8 cellular contexts compared by ENCODE assay signal in the genomic region with DNA sequence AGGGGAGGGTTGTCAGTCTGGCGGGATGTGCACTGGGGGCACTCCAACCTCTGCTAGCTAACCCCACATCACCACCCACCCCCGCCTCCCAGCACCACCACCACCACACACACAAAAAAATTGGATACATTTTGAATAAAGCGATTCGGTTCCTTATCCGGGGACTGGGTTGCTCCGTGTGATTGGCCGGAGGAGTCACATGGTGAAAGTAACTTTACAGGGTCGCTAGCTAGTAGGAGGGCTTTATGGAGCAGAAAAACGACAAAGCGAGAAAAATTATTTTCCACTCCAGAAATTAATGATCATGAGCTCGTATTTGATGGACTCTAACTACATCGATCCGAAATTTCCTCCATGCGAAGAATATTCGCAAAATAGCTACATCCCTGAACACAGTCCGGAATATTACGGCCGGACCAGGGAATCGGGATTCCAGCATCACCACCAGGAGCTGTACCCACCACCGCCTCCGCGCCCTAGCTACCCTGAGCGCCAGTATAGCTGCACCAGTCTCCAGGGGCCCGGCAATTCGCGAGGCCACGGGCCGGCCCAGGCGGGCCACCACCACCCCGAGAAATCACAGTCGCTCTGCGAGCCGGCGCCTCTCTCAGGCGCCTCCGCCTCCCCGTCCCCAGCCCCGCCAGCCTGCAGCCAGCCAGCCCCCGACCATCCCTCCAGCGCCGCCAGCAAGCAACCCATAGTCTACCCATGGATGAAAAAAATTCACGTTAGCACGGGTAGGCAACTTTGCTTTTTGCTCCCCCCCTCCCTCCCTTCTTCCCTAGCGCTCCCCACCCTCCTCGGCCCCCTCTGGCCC. TPM values are rescaled to one million over a fixed set of nuclear protein-coding genes. Genes with fewer than 3 reads are reported as not detected.
DNase-seq lines count a peak whose midpoint lies in the region; ATAC-seq, FAIRE-seq and TF ChIP-seq lines count a peak whose summit lies in the region.

Gene HOXC4 (plus strand): TSS at position 211 of the 817 bp plus-strand sequence. CDS start 88 bp downstream, at position 299.

- intact Hi-C loops in breast epithelium (cut with DNase I; ENCODE audit: low total_unique reads): no loop called here
- intact Hi-C loops in MCF 10A (cut with micrococcal nuclease): no loop called here
- intact Hi-C loops in kidney (cut with DNase I): no loop called here

- H3K27ac Mint-ChIP-seq in MCF 10A (ENCODE audit: low read depth, unreplicated experiment): no peak within 1 kb of the TSS
- peak within 1 kb of the TSS; percentile 53 for H3K27ac Mint-ChIP-seq in activated naive CD8-positive, alpha-beta T cell treated with anti-CD3 and anti-CD28 coated beads for 36 hours

- H3K36me3 ChIP-seq in breast epithelium: no peaks in the 10 kb centered on the region
- H3K36me3 ChIP-seq in kidney (ENCODE audit: control insufficient read depth in 1 of 2, insufficient read depth in 2 of 2, low read length in 2 of 2): peaks cover 0 to 3% of the 10 kb centered on the region in 2 donors

- no TSS peak for BruUV-seq in MCF 10A (replicated peaks; lab: Mats Ljungman, UMichigan)

- no peak for TF ChIP-seq POLR2A in breast epithelium (IDR thresholded peaks at IDR 0.05)

- H3K4me1 ChIP-seq in breast epithelium (peaks cover 0 to 8% of the 10 kb centered on the region in 2 donors), kidney (ENCODE audit: control insufficient read depth in 1 of 2, insufficient read depth in 1 of 2, low read depth in 1 of 2, low read length in 2 of 2) (peaks cover 0 to 14% of the 10 kb centered on the region in 2 donors)

- DNase-seq in breast epithelium (ENCODE audit: low spot score in 2 of 2) (no peak), MCF 10A (ENCODE audit: unreplicated experiment) (no peak), kidney (no peak), substantia nigra (lab: John Stamatoyannopoulos, UW) (peak in 7 of 49 donors; percentile 3 to 26 (median 7))
- DNase-seq in activated naive CD8-positive, alpha-beta T cell treated with anti-CD3 and anti-CD28 coated beads for 36 hours: no peak

- CTCF ChIA-PET in MCF 10A (lab: Yijun Ruan, JAX): interaction anchor here (0.6 to 1.8 kb wide), 6 partner anchors 21 to 307 kb away, joined by 3 to 12 read pairs (median 3); partner anchors contain the start of gene HOXC5

- no peak for FAIRE-seq in kidney (lab: Jason Lieb, UNC)

- no peaks in the 10 kb centered on the region for H3K27me3 Mint-ChIP-seq in MCF 10A (ENCODE audit: insufficient read depth, unreplicated experiment)
- peaks cover 93% of the 10 kb centered on the region for H3K27me3 Mint-ChIP-seq in activated naive CD8-positive, alpha-beta T cell treated with anti-CD3 and anti-CD28 coated beads for 36 hours

- peaks cover 11% of the 10 kb centered on the region for H3K4me1 Mint-ChIP-seq in MCF 10A (ENCODE audit: insufficient read depth, unreplicated experiment)
- peaks cover 28% of the 10 kb centered on the region for H3K4me1 Mint-ChIP-seq in activated naive CD8-positive, alpha-beta T cell treated with anti-CD3 and anti-CD28 coated beads for 36 hours

- H3K9me3 Mint-ChIP-seq in MCF 10A (ENCODE audit: unreplicated experiment): no peaks in the 10 kb centered on the region
- H3K9me3 Mint-ChIP-seq in activated naive CD8-positive, alpha-beta T cell treated with anti-CD3 and anti-CD28 coated beads for 36 hours: no peaks in the 10 kb centered on the region

- peak; percentile 46 for ATAC-seq in HG03354 (IDR thresholded peaks at IDR 0.05; ENCODE audit: poor library complexity, severe bottlenecking, unreplicated experiment)
- ATAC-seq in GM18858 (IDR thresholded peaks at IDR 0.05; ENCODE audit: unreplicated experiment): no peak
- no peak for ATAC-seq in HG03460 (IDR thresholded peaks at IDR 0.05; ENCODE audit: unreplicated experiment)

- no peaks in the 10 kb centered on the region for H3K27me3 ChIP-seq in breast epithelium

- peak within 1 kb of the TSS; percentile 80 to 84 for H3K27ac ChIP-seq in breast epithelium
- H3K27ac ChIP-seq in kidney (ENCODE audit: low read depth in 2 of 2, low read length in 2 of 2): no peak within 1 kb of the TSS
- peak within 1 kb of the TSS; percentile 64 for H3K27ac ChIP-seq in substantia nigra (ENCODE audit: low read depth, low read length, poor library complexity, severe bottlenecking)

- POLR2A ChIA-PET in MCF 10A (lab: Yijun Ruan, JAX): no interaction called here

- H3K9ac ChIP-seq in kidney (ENCODE audit: low read length in 2 of 2): peak within 1 kb of the TSS in 1 of 2 donors; percentile 49

- TF ChIP-seq CTCF in breast epithelium (IDR thresholded peaks at IDR 0.05) (no peak), MCF 10A (IDR thresholded peaks at IDR 0.05; ENCODE audit: unreplicated experiment) (no peak), kidney (IDR thresholded peaks at IDR 0.05; ENCODE audit: borderline replicate concordance, extremely low read depth, insufficient read depth) (no peak)

- H3K9me3 ChIP-seq in breast epithelium (no peaks in the 10 kb centered on the region), kidney (ENCODE audit: control insufficient read depth in 1 of 2, low read length in 2 of 2) (no peaks in the 10 kb centered on the region)

- H3K4me3 ChIP-seq in breast epithelium (peak within 1 kb of the TSS; percentile 17 to 72 (median 66)), kidney (ENCODE audit: low read length in 2 of 2) (peak within 1 kb of the TSS; percentile 58 to 62)

- H3K4me3 Mint-ChIP-seq in MCF 10A (ENCODE audit: unreplicated experiment): no peak within 1 kb of the TSS
- H3K4me3 Mint-ChIP-seq in activated naive CD8-positive, alpha-beta T cell treated with anti-CD3 and anti-CD28 coated beads for 36 hours: peak within 1 kb of the TSS; percentile 76

- H3K36me3 Mint-ChIP-seq in MCF 10A (ENCODE audit: insufficient read depth, unreplicated experiment): no peaks in the 10 kb centered on the region
- no peaks in the 10 kb centered on the region for H3K36me3 Mint-ChIP-seq in activated naive CD8-positive, alpha-beta T cell treated with anti-CD3 and anti-CD28 coated beads for 36 hours

RNA-seq across cellular contexts. Expression of gene HOXC4, which starts in this region (rescaled TPM):
- total RNA-seq in breast epithelium (1 to 10 TPM; 1.8 to 2.3 (median 1.9) TPM), MCF 10A (2022) (1.7 and 1.8 TPM in 2 replicates), kidney (24.5 TPM)
- total RNA-seq in activated naive CD8-positive, alpha-beta T cell treated with anti-CD3 and anti-CD28 coated beads for 36 hours: 1 to 10 TPM in 1 of 2 experiments, under 1 TPM in 1; 0.56 to 1.0 TPM
- 13.9 TPM for polyA plus RNA-seq in kidney (ENCODE audit: insufficient read depth, low read depth, low replicate concordance)

Comparison
In these comparisons a context has a peak if more than half of its experiments do, and no peak if none do; other contexts are left out.
1. H3K27ac ChIP-seq: peak in breast epithelium (2 of 2) and substantia nigra (single experiment); none in kidney (0 of 2).